15 cellular contexts compared by ENCODE assay signal in the genomic region with DNA sequence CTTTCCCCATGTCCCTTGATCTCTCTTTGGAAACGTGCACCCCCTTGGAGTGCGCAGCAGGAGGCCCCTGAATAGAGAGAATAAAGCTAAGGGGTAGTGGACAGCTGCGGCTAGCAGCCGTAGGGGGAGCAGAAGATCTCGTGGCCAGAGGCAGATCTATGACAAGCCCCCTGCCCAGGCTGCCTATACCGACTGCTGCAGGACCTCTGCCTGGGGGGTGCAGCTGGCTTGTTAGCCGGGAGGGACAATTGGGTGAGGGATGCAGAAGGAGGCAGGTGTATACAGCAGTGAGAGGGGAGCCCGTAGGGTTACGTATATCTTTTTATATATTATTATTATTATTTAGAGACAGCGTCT. TPM values are rescaled to one million over a fixed set of nuclear protein-coding genes. Genes with fewer than 3 reads are reported as not detected.
DNase-seq lines count a peak whose midpoint lies in the region; ATAC-seq and TF ChIP-seq lines count a peak whose summit lies in the region.
"Not testable (repeated sequence)": the region's sequence is repeated elsewhere in the genome, so short reads cannot be mapped to it uniquely, and the experiment has no call there.
"Had no signal": no experiment of that assay in that cellular context is flagged by ENCODE, and none has a peak within 500 bp of the region (broad histone marks: within the 10 kb centered on the region; RNA-seq: fewer than 3 reads in every experiment).

No MANE protein-coding gene starts in this region.

- H2AFZ ChIP-seq in DND-41 (ENCODE audit: low read depth, low read length) = not testable (repeated sequence)

- not testable (repeated sequence) for BruUV-seq in Panc1 (replicated peaks; lab: Mats Ljungman, UMichigan)

- H3K27ac ChIP-seq in DND-41 (ENCODE audit: low read length); Panc1 (ENCODE audit: low read length): not testable (repeated sequence)

- H3K9me3 Mint-ChIP-seq in activated naive CD8-positive, alpha-beta T cell treated with anti-CD3 and anti-CD28 coated beads, Interleukin-2, amount 50 U/mL, for 24 hours = not testable (repeated sequence)

- in situ Hi-C loops in Panc1 (cut with HindIII; ENCODE audit: low pct_unique_long_range_greater_than_20kb, low sequenced_read_pairs) = not testable (repeated sequence)

- POLR2A ChIA-PET in Panc1 (lab: Charles Lee) = not testable (repeated sequence)

- H3K4me1 Mint-ChIP-seq in activated naive CD8-positive, alpha-beta T cell treated with anti-CD3 and anti-CD28 coated beads, Interleukin-2, amount 50 U/mL, for 24 hours = not testable (repeated sequence)

- not testable (repeated sequence) for TF ChIP-seq CTCF in DND-41 (IDR thresholded peaks at IDR 0.05; ENCODE audit: borderline replicate concordance, extremely low read depth, low read length, poor library complexity, severe bottlenecking); Panc1 (IDR thresholded peaks at IDR 0.05); omental fat pad (IDR thresholded peaks at IDR 0.05)

- DNase-seq in DND-41; Panc1 (ENCODE audit: low read depth, low spot score); activated naive CD8-positive, alpha-beta T cell treated with anti-CD3 and anti-CD28 coated beads, Interleukin-2, amount 50 U/mL, for 24 hours; omental fat pad (ENCODE audit: low spot score): not testable (repeated sequence)

- H3K9me3 ChIP-seq in DND-41 (ENCODE audit: insufficient read depth, low read length, severe bottlenecking); Panc1 (ENCODE audit: control insufficient read depth, insufficient read depth, low read depth, low read length): not testable (repeated sequence)

- not testable (repeated sequence) for H3K27ac Mint-ChIP-seq in activated naive CD8-positive, alpha-beta T cell treated with anti-CD3 and anti-CD28 coated beads, Interleukin-2, amount 50 U/mL, for 24 hours

- not testable (repeated sequence) for H3K36me3 ChIP-seq in DND-41 (ENCODE audit: insufficient read depth, low read length); Panc1 (ENCODE audit: control insufficient read depth, insufficient read depth, low read length)

- not testable (repeated sequence) for H3K4me3 Mint-ChIP-seq in activated naive CD8-positive, alpha-beta T cell treated with anti-CD3 and anti-CD28 coated beads, Interleukin-2, amount 50 U/mL, for 24 hours

- CTCF ChIA-PET in Panc1 (lab: Charles Lee) = interaction anchor here (0.6 kb wide), 1 partner anchor 192 kb away, joined by 3 read pairs; no protein-coding TSS in a partner anchor

- H3K27me3 ChIP-seq in DND-41 (ENCODE audit: insufficient read depth, low read length, poor library complexity); Panc1 (ENCODE audit: control insufficient read depth, insufficient read depth, low read length): not testable (repeated sequence)

- H3K4me3 ChIP-seq in DND-41 (ENCODE audit: low read depth in 1 of 2, low read length in 2 of 2); Panc1 (ENCODE audit: low read depth in 2 of 2, low read length in 2 of 2): not testable (repeated sequence)

- H3K4me1 ChIP-seq in DND-41 (ENCODE audit: insufficient read depth, low read length); Panc1 (ENCODE audit: control insufficient read depth, insufficient read depth, low read length): not testable (repeated sequence)

- not testable (repeated sequence) for H3K9ac ChIP-seq in DND-41 (ENCODE audit: low read depth, low read length)

- not testable (repeated sequence) for H3K4me2 ChIP-seq in DND-41 (ENCODE audit: insufficient read depth, low read length)

- not testable (repeated sequence) for H3K79me2 ChIP-seq in DND-41 (ENCODE audit: insufficient read depth, low read length)

- intact Hi-C loops in Panc1 (cut with micrococcal nuclease; ENCODE audit: unreplicated experiment) = not testable (repeated sequence)

- ATAC-seq in DND-41 (ENCODE audit: insufficient read depth, low read depth) (peak; percentile 57), GM19043 (IDR thresholded peaks at IDR 0.05; ENCODE audit: low read depth, unreplicated experiment) (peak; percentile 28), GM21528 (IDR thresholded peaks at IDR 0.05; ENCODE audit: low FRiP score, unreplicated experiment) (peak; percentile 34), HG02840 (IDR thresholded peaks at IDR 0.05; ENCODE audit: low FRiP score, unreplicated experiment) (peak; percentile 26), HG03139 (IDR thresholded peaks at IDR 0.05; ENCODE audit: unreplicated experiment) (peak; percentile 22), Panc1 (peak; percentile 60), omental fat pad (ENCODE audit: low FRiP score) (peak; percentile 38)
- peak; percentile 8 for ATAC-seq in activated naive CD8-positive, alpha-beta T cell treated with anti-CD3 and anti-CD28 coated beads, Interleukin-2, amount 50 U/mL, for 24 hours

- H4K20me1 ChIP-seq in DND-41 (ENCODE audit: insufficient read depth, low read length) = not testable (repeated sequence)

- H3K36me3 Mint-ChIP-seq in activated naive CD8-positive, alpha-beta T cell treated with anti-CD3 and anti-CD28 coated beads, Interleukin-2, amount 50 U/mL, for 24 hours (ENCODE audit: low read depth) = not testable (repeated sequence)

- H3K27me3 Mint-ChIP-seq in activated naive CD8-positive, alpha-beta T cell treated with anti-CD3 and anti-CD28 coated beads, Interleukin-2, amount 50 U/mL, for 24 hours = not testable (repeated sequence)

RNA-seq across cellular contexts. Expression of gene POLR2J2, which starts 0.5 kb away (rescaled TPM):
- total RNA-seq in Panc1 (2021; ENCODE audit: unreplicated experiment) = 10.0 TPM
- polyA plus RNA-seq in Panc1 (2012; ENCODE audit: insufficient read length) = 0.56 TPM
- 1 to 10 TPM; 1.9 to 7.0 (median 3.3) TPM for total RNA-seq in omental fat pad

RNA-seq across cellular contexts. Expression of gene SPDYE2B, which starts 21.8 kb away (rescaled TPM):
- not detected for total RNA-seq in Panc1 (2021; ENCODE audit: unreplicated experiment)
- polyA plus RNA-seq in Panc1 (2012; ENCODE audit: insufficient read length) = 0.76 TPM
- not detected for total RNA-seq in omental fat pad
- total RNA-seq: A673, H7, kidney epithelial cell, mesenteric fat pad, stomach, ureter had no signal
- polyA plus RNA-seq: CD14-positive monocyte, stomach had no signal

RNA-seq across cellular contexts. Expression of gene UPK3BL1, which starts 29.3 kb away (rescaled TPM):
- 23.1 TPM for total RNA-seq in Panc1 (2021; ENCODE audit: unreplicated experiment)
- polyA plus RNA-seq in Panc1 (2012; ENCODE audit: insufficient read length) = 7.6 TPM
- 10 to 100 TPM; 13.6 to 32.0 (median 26.2) TPM for total RNA-seq in omental fat pad

RNA-seq across cellular contexts. Expression of gene RASA4, which starts 55.4 kb away (rescaled TPM):
- total RNA-seq in Panc1 (2021; ENCODE audit: unreplicated experiment) = 7.1 TPM
- 14.6 TPM for polyA plus RNA-seq in Panc1 (2012; ENCODE audit: insufficient read length)
- 10 to 100 TPM; 13.9 to 56.0 (median 25.5) TPM for total RNA-seq in omental fat pad

Comparison
In these comparisons a context has a peak if more than half of its experiments do, and no peak if none do; other contexts are left out.
1. ATAC-seq: peak in every context shown above with its lines; median percentile 60 in Panc1; 57 in DND-41; 38 in omental fat pad; 34 in GM21528; 28 in GM19043; 26 in HG02840; 22 in HG03139; 8 in activated naive CD8-positive, alpha-beta T cell treated with anti-CD3 and anti-CD28 coated beads, Interleukin-2, amount 50 U/mL, for 24 hours.